ENCODE assay signal across 1 cellular context in the genomic region with DNA sequence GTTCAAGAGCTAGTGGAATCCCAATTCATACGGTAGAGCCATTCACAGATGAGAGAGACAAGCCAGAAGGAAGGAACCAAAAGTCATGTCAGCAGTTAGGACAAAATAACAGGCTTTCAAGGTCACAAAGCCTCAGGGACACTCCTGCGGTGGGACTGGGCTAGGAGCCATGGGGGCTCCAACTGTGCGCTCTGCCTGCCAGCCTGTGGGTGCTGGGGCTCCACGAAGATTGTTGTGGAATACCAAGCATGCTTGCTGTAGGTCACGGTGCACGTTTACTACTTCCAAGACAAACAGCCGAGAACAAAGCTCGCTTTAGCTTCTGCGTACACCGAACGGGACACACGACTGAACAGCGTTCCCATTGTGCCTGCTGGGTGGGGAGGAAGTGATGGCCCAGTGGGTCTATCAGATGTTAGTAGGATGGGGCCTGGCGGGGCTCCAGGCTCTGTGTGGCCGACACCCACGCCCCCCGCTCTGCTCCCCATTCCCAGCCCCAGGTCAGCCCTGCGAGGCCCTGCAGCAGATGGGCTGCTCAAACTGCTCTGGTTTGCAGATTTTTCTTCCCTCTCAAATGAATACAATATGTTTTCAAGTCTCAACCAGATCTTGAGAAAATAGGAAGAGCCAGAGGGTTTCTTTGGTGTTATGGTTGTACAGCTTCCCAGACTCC.
TF ChIP-seq lines count a peak whose summit lies in the region.

No MANE protein-coding gene starts in this region.

TF ChIP-seq in IMR-90, 13 proteins besides CTCF, POLR2A, EP300 and RAD21 (continued from another document):
- TF ChIP-seq MAFK (IDR thresholded peaks at IDR 0.05; ENCODE audit: low read depth, low read length) (no peak), MAZ (IDR thresholded peaks at IDR 0.05; ENCODE audit: borderline replicate concordance, low read depth, low read length) (no peak), RCOR1 (IDR thresholded peaks at IDR 0.05; ENCODE audit: insufficient replicate concordance, low read length) (no peak), NFE2L2 (IDR thresholded peaks at IDR 0.05; ENCODE audit: low read depth, low read length) (no peak), MXI1 (IDR thresholded peaks at IDR 0.05; ENCODE audit: borderline replicate concordance, low read depth, low read length) (no peak), CEBPB (IDR thresholded peaks at IDR 0.05; ENCODE audit: low read depth, low read length) (no peak), RFX5 (IDR thresholded peaks at IDR 0.05; ENCODE audit: low read depth, low read length) (no peak), BHLHE40 (IDR thresholded peaks at IDR 0.05; ENCODE audit: low read depth, low read length) (no peak), ELK1 (IDR thresholded peaks at IDR 0.05; ENCODE audit: borderline replicate concordance, low read depth, low read length) (no peak)
- TF ChIP-seq, protein P1, sequence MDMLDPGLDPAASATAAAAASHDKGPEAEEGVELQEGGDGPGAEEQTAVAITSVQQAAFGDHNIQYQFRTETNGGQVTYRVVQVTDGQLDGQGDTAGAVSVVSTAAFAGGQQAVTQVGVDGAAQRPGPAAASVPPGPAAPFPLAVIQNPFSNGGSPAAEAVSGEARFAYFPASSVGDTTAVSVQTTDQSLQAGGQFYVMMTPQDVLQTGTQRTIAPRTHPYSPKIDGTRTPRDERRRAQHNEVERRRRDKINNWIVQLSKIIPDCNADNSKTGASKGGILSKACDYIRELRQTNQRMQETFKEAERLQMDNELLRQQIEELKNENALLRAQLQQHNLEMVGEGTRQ (IDR thresholded peaks at IDR 0.05; ENCODE audit: low read depth, low read length): no peak
